ENCODE assay signal across 1 cellular context in the genomic region with DNA sequence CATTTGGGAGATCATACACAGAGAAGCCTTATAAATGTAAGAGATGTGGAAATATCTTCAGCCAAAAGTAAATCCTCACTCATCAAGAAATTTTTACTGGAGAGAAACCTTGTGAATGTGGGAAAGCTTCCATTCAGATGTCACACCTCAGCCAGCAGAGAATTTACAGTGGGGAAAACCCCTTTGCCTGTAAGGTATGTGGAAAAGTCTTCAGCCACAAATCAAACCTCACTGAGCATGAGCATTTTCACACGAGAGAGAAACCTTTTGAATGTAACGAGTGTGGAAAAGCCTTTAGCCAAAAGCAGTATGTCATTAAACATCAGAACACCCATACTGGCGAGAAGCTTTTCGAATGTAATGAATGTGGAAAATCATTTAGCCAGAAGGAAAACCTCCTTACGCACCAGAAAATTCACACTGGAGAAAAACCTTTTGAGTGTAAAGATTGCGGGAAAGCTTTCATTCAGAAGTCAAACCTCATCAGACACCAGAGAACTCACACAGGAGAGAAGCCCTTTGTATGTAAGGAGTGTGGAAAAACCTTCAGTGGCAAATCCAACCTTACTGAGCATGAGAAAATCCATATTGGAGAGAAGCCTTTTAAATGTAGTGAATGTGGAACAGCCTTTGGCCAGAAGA.
TF ChIP-seq lines count a peak whose summit lies in the region.

No MANE protein-coding gene starts in this region.

TF ChIP-seq in liver, 16 proteins besides CTCF, POLR2A, EP300 and RAD21 (continued from another document):
- no peak for TF ChIP-seq FOXA2 (IDR thresholded peaks at IDR 0.05)
- no peak for TF ChIP-seq GABPA (IDR thresholded peaks at IDR 0.05 in 1 of 2, conservative IDR thresholded peaks at IDR 0.05 in 1 of 2)
- TF ChIP-seq, protein P1, sequence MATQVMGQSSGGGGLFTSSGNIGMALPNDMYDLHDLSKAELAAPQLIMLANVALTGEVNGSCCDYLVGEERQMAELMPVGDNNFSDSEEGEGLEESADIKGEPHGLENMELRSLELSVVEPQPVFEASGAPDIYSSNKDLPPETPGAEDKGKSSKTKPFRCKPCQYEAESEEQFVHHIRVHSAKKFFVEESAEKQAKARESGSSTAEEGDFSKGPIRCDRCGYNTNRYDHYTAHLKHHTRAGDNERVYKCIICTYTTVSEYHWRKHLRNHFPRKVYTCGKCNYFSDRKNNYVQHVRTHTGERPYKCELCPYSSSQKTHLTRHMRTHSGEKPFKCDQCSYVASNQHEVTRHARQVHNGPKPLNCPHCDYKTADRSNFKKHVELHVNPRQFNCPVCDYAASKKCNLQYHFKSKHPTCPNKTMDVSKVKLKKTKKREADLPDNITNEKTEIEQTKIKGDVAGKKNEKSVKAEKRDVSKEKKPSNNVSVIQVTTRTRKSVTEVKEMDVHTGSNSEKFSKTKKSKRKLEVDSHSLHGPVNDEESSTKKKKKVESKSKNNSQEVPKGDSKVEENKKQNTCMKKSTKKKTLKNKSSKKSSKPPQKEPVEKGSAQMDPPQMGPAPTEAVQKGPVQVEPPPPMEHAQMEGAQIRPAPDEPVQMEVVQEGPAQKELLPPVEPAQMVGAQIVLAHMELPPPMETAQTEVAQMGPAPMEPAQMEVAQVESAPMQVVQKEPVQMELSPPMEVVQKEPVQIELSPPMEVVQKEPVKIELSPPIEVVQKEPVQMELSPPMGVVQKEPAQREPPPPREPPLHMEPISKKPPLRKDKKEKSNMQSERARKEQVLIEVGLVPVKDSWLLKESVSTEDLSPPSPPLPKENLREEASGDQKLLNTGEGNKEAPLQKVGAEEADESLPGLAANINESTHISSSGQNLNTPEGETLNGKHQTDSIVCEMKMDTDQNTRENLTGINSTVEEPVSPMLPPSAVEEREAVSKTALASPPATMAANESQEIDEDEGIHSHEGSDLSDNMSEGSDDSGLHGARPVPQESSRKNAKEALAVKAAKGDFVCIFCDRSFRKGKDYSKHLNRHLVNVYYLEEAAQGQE (IDR thresholded peaks at IDR 0.05): no peak
- TF ChIP-seq, protein P2, sequence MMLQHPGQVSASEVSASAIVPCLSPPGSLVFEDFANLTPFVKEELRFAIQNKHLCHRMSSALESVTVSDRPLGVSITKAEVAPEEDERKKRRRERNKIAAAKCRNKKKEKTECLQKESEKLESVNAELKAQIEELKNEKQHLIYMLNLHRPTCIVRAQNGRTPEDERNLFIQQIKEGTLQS (IDR thresholded peaks at IDR 0.05): no peak
- no peak for TF ChIP-seq RXRA (IDR thresholded peaks at IDR 0.05)
- no peak for TF ChIP-seq JUND (IDR thresholded peaks at IDR 0.05)
- no peak for TF ChIP-seq YY1 (IDR thresholded peaks at IDR 0.05)
- TF ChIP-seq NR2F2 (IDR thresholded peaks at IDR 0.05): no peak
- no peak for TF ChIP-seq HNF4A (conservative IDR thresholded peaks at IDR 0.05)
TF ChIP-seq in liver: peak in this region for 0.
